Comparison of ENCODE assay signal across 8 cellular contexts in genomic region chr10:72353028-72353962, GRCh38. TPM values are rescaled to one million over a fixed set of nuclear protein-coding genes. Genes with fewer than 3 reads are reported as not detected.
DNase-seq lines count a peak whose midpoint lies in the region; ATAC-seq, FAIRE-seq and TF ChIP-seq lines count a peak whose summit lies in the region.

No MANE protein-coding gene starts in this region.

- H3K36me3 ChIP-seq in SU-DHL-6 (ENCODE audit: low read length): no peaks in the 10 kb centered on the region
- no peaks in the 10 kb centered on the region for H3K36me3 ChIP-seq in pancreas

- peak overlapping the region; percentile 98 for H3K27ac Mint-ChIP-seq in activated CD4-positive, alpha-beta T cell treated with anti-CD3 and anti-CD28 coated beads for 36 hours

- no peak overlapping the region for H2AFZ ChIP-seq in SU-DHL-6 (ENCODE audit: low read depth, low read length, severe bottlenecking)

- no peak for ATAC-seq in activated CD4-positive, alpha-beta T cell treated with anti-CD3 and anti-CD28 coated beads for 36 hours
- ATAC-seq in pancreas (peak in 3 of 4 donors; percentile 1 to 3 (median 1)), GM18867 (IDR thresholded peaks at IDR 0.05; ENCODE audit: unreplicated experiment) (no peak)

- TF ChIP-seq CTCF in SU-DHL-6 (IDR thresholded peaks at IDR 0.05; ENCODE audit: insufficient read depth, low read length, poor library complexity, severe bottlenecking) (no peak), fibroblast of pulmonary artery (IDR thresholded peaks at IDR 0.05; ENCODE audit: low read length, missing control alignments) (no peak), pancreas (IDR thresholded peaks at IDR 0.05) (no peak)

- H3K9me2 ChIP-seq in SU-DHL-6 (replicated peaks; ENCODE audit: insufficient read depth, low read length): no peaks in the 10 kb centered on the region

- CTCF ChIA-PET in activated CD4-positive, alpha-beta T cell treated with anti-CD3 and anti-CD28 coated beads for 36 hours (lab: Charles Lee): interaction anchor here (0.7 to 1.4 kb wide), 5 partner anchors 13 to 305 kb away, joined by 3 to 7 read pairs (median 4); no protein-coding TSS in a partner anchor

- H3K9me3 ChIP-seq in SU-DHL-6 (ENCODE audit: insufficient read depth, low read length) (no peaks in the 10 kb centered on the region), pancreas (no peaks in the 10 kb centered on the region)

- 31 to 34% methylated on average over 18 of the region's 18 CpGs for WGBS in pancreas, 2 donors

- POLR2A ChIA-PET in activated CD4-positive, alpha-beta T cell treated with anti-CD3 and anti-CD28 coated beads for 36 hours (lab: Charles Lee): interaction anchor here (0.6 to 0.7 kb wide), 2 partner anchors 13 to 119 kb away, joined by 4 read pairs; no protein-coding TSS in a partner anchor

- H3K4me1 ChIP-seq in pancreas: peaks cover 8 to 15% (median 13%) of the 10 kb centered on the region in 3 donors

- DNase-seq in activated CD4-positive, alpha-beta T cell treated with anti-CD3 and anti-CD28 coated beads for 36 hours: no peak
- DNase-seq in activated CD4-positive, alpha-beta T cell treated with anti-CD3 and anti-CD28 coated beads, Interleukin-2, amount 50 U/mL, for 48 hours: no peak
- DNase-seq in fibroblast of pulmonary artery (ENCODE audit: low read depth): peak; percentile 48
- DNase-seq in pancreas: no peak
- DNase-seq in hepatic stellate cell (ENCODE audit: low spot score): no peak
- DNase-seq in epidermal melanocyte (ENCODE audit: insufficient read length, low spot score): no peak

- no peaks in the 10 kb centered on the region for H3K9me3 Mint-ChIP-seq in activated CD4-positive, alpha-beta T cell treated with anti-CD3 and anti-CD28 coated beads for 36 hours (ENCODE audit: low read depth)

- intact Hi-C loops in activated CD4-positive, alpha-beta T cell treated with anti-CD3 and anti-CD28 coated beads for 36 hours (cut with DNase I, micrococcal nuclease): loop anchor here in 1 of 2 experiments (10.0 kb wide), 1 partner anchor 1392 kb away; the partner anchor contains the start of gene SEC24C
- intact Hi-C loops in pancreas (cut with DNase I): no loop called here

- no peak overlapping the region for H3K27ac ChIP-seq in SU-DHL-6 (ENCODE audit: low read depth, low read length)
- peak overlapping the region; percentile 93 to 98 (median 94) for H3K27ac ChIP-seq in pancreas

- H4K20me1 ChIP-seq in SU-DHL-6 (ENCODE audit: low read depth, low read length): no peaks in the 10 kb centered on the region

- peak overlapping the region; percentile 86 for H3K4me2 ChIP-seq in SU-DHL-6 (ENCODE audit: low read depth, low read length, poor library complexity, severe bottlenecking)

- no peaks in the 10 kb centered on the region for H3K27me3 Mint-ChIP-seq in activated CD4-positive, alpha-beta T cell treated with anti-CD3 and anti-CD28 coated beads for 36 hours

- H3K79me2 ChIP-seq in SU-DHL-6 (ENCODE audit: insufficient read depth, low read length): peaks cover 56% of the 10 kb centered on the region

- no peak for FAIRE-seq in pancreas (lab: Jason Lieb, UNC)

- H3K4me1 Mint-ChIP-seq in activated CD4-positive, alpha-beta T cell treated with anti-CD3 and anti-CD28 coated beads for 36 hours: peaks cover 35% of the 10 kb centered on the region

- peaks cover 19% of the 10 kb centered on the region for H3K36me3 Mint-ChIP-seq in activated CD4-positive, alpha-beta T cell treated with anti-CD3 and anti-CD28 coated beads for 36 hours (ENCODE audit: low read depth)

- H3K4me3 ChIP-seq in SU-DHL-6 (ENCODE audit: insufficient read depth, low read length, poor library complexity, severe bottlenecking) (peak overlapping the region; percentile 93), fibroblast of pulmonary artery (replicated peaks; ENCODE audit: low read depth, low read length) (peak overlapping the region; percentile 99), pancreas (peak overlapping the region; percentile 55 to 94 (median 70))

- peak overlapping the region; percentile 88 for H3K9ac ChIP-seq in SU-DHL-6 (ENCODE audit: low read length)

- H3K27me3 ChIP-seq in SU-DHL-6 (ENCODE audit: low read length): no peaks in the 10 kb centered on the region
- H3K27me3 ChIP-seq in pancreas: no peaks in the 10 kb centered on the region

- H3F3A ChIP-seq in SU-DHL-6 (ENCODE audit: insufficient read depth): 0 out of 2 replicates have a peak, but pooled peaks cover 4% of the 10 kb centered on the region

- H3K4me3 Mint-ChIP-seq in activated CD4-positive, alpha-beta T cell treated with anti-CD3 and anti-CD28 coated beads for 36 hours: peak overlapping the region; percentile 82

RNA-seq across cellular contexts. Expression of gene DNAJB12, which starts 1.4 kb away (rescaled TPM):
- 10 to 100 TPM; 19.7 to 21.9 TPM for total RNA-seq in activated CD4-positive, alpha-beta T cell treated with anti-CD3 and anti-CD28 coated beads for 36 hours
- 10 to 100 TPM; 14.6 to 19.7 (median 17.7) TPM for total RNA-seq in pancreas
- polyA plus RNA-seq in pancreas: 10 to 100 TPM; 19.3 to 22.0 TPM

Comparison
In these comparisons a context has a peak if more than half of its experiments do, and no peak if none do; other contexts are left out.
1. ATAC-seq: peak in pancreas (3 of 4); none in activated CD4-positive, alpha-beta T cell treated with anti-CD3 and anti-CD28 coated beads for 36 hours (single experiment) and GM18867 (single experiment).
2. Peak in every context shown above with its lines, with median percentiles within 50 percentile points of each other: H3K4me3 ChIP-seq.